1 cellular context compared by ENCODE assay signal in the genomic region with DNA sequence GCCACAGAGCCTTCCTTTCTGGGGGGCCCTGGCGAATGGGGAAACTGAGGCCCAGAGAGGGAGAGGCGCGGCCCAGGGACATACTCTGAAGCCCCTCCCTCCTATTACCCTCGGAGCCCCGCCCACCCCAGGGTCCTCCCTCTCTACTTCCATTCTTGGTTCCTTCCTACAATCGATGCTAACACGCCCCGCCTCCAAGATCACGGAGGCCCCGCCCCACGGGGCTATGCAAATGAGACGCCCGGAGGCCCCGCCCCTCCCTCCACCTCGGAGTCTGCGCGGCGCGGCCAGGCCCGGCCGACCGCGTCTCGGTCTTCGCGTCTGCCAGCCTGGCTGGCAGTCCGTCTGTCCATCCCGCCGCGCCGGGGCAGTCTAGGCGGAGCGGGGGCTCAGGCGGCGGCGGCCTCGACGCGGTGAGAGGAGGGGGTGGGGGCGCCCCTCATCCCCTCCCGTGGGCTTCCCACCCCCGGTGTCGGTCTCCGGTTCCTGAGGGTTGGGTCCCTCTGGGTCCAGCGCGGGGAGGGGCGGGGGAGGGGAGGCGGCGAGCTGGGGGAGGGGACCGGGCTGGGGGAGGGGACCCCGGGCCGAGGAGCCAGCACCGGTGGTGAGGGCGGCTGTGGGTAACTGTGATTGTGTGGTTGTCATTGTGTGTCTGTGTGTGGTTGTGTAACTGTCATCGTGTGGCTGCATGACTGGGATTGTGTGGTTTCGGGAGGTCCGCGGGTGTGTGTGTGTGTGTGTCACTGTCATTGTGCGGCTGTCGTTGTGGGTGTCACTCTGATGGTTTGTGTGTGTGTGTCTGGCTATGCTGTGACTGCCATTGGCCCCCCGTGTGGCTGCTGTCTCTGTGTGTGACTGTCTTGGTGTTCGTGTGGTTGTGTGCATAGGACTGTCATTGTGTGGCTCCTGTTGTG.
A peak's percentile ranks its signal among the peaks of the same experiment; 100 is the strongest.
TF ChIP-seq lines count a peak whose summit lies in the region.

A gene with protein sequence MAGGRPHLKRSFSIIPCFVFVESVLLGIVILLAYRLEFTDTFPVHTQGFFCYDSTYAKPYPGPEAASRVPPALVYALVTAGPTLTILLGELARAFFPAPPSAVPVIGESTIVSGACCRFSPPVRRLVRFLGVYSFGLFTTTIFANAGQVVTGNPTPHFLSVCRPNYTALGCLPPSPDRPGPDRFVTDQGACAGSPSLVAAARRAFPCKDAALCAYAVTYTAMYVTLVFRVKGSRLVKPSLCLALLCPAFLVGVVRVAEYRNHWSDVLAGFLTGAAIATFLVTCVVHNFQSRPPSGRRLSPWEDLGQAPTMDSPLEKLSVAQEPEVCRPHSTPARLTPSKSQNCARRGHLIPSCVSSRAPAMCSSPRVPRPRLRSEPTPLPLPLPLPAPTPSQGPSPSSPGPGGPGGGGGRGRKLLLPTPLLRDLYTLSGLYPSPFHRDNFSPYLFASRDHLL (plus strand): TSS at position 273 of the 914 bp plus-strand sequence. CDS start 2,242 bp downstream, outside the sequence.

TF ChIP-seq in HEK293, 187 proteins besides CTCF, POLR2A, EP300 and RAD21 (continued from another document and continues in another):
- TF ChIP-seq ZNF274 (IDR thresholded peaks at IDR 0.05; ENCODE audit: low read length): no peak
- no peak for TF ChIP-seq ZNF274 (tag by site-specific recombination; IDR thresholded peaks at IDR 0.05; ENCODE audit: borderline replicate concordance)
- no peak for TF ChIP-seq ZNF302 (tag by site-specific recombination; IDR thresholded peaks at IDR 0.05; ENCODE audit: low read depth)
- TF ChIP-seq ZNF341 (tag by site-specific recombination; IDR thresholded peaks at IDR 0.05; ENCODE audit: low read depth): no peak
- no peak for TF ChIP-seq ZFP37 (tag by site-specific recombination; IDR thresholded peaks at IDR 0.05)
- TF ChIP-seq, protein P1, sequence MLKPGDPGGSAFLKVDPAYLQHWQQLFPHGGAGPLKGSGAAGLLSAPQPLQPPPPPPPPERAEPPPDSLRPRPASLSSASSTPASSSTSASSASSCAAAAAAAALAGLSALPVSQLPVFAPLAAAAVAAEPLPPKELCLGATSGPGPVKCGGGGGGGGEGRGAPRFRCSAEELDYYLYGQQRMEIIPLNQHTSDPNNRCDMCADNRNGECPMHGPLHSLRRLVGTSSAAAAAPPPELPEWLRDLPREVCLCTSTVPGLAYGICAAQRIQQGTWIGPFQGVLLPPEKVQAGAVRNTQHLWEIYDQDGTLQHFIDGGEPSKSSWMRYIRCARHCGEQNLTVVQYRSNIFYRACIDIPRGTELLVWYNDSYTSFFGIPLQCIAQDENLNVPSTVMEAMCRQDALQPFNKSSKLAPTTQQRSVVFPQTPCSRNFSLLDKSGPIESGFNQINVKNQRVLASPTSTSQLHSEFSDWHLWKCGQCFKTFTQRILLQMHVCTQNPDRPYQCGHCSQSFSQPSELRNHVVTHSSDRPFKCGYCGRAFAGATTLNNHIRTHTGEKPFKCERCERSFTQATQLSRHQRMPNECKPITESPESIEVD (tag by site-specific recombination; IDR thresholded peaks at IDR 0.05): no peak
- TF ChIP-seq ZNF391 (tag by site-specific recombination; IDR thresholded peaks at IDR 0.05; ENCODE audit: borderline replicate concordance, low read depth): 0 out of 2 replicates have a peak, but pooled peaks have one; percentile 27
- TF ChIP-seq ZNF175 (tag by site-specific recombination; IDR thresholded peaks at IDR 0.05): 0 out of 2 replicates have a peak, but pooled peaks have one; percentile 27
- TF ChIP-seq ZNF221 (tag by site-specific recombination; IDR thresholded peaks at IDR 0.05; ENCODE audit: borderline replicate concordance): no peak
- TF ChIP-seq IKZF3 (tag by site-specific recombination; IDR thresholded peaks at IDR 0.05): no peak
- TF ChIP-seq ZNF155 (tag by site-specific recombination; IDR thresholded peaks at IDR 0.05): no peak
- TF ChIP-seq, protein P2, sequence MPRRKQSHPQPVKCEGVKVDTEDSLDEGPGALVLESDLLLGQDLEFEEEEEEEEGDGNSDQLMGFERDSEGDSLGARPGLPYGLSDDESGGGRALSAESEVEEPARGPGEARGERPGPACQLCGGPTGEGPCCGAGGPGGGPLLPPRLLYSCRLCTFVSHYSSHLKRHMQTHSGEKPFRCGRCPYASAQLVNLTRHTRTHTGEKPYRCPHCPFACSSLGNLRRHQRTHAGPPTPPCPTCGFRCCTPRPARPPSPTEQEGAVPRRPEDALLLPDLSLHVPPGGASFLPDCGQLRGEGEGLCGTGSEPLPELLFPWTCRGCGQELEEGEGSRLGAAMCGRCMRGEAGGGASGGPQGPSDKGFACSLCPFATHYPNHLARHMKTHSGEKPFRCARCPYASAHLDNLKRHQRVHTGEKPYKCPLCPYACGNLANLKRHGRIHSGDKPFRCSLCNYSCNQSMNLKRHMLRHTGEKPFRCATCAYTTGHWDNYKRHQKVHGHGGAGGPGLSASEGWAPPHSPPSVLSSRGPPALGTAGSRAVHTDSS (tag by site-specific recombination; IDR thresholded peaks at IDR 0.05): no peak
- no peak for TF ChIP-seq BCL11A (tag by site-specific recombination; IDR thresholded peaks at IDR 0.05; ENCODE audit: low read depth)
- TF ChIP-seq ZNF132 (tag by site-specific recombination; IDR thresholded peaks at IDR 0.05; ENCODE audit: borderline replicate concordance): no peak
- TF ChIP-seq ZNF777 (tag by site-specific recombination; IDR thresholded peaks at IDR 0.05; ENCODE audit: borderline replicate concordance): no peak
- TF ChIP-seq ZNF311 (tag by site-specific recombination; IDR thresholded peaks at IDR 0.05; ENCODE audit: borderline replicate concordance): no peak
- TF ChIP-seq ZNF266 (tag by site-specific recombination; IDR thresholded peaks at IDR 0.05; ENCODE audit: low read depth): no peak
- TF ChIP-seq ZNF571 (tag by site-specific recombination; IDR thresholded peaks at IDR 0.05): no peak
- TF ChIP-seq ZNF624 (tag by site-specific recombination; IDR thresholded peaks at IDR 0.05): no peak
- no peak for TF ChIP-seq ZNF394 (tag by site-specific recombination; IDR thresholded peaks at IDR 0.05; ENCODE audit: borderline replicate concordance)
- TF ChIP-seq ZNF133 (tag by site-specific recombination; IDR thresholded peaks at IDR 0.05): no peak
- TF ChIP-seq ZNF529 (tag by site-specific recombination; IDR thresholded peaks at IDR 0.05; ENCODE audit: insufficient replicate concordance): no peak
- TF ChIP-seq SCRT1 (tag by site-specific recombination; IDR thresholded peaks at IDR 0.05; ENCODE audit: borderline replicate concordance): no peak
- no peak for TF ChIP-seq ZNF521 (tag by site-specific recombination; IDR thresholded peaks at IDR 0.05)
- no peak for TF ChIP-seq KLF10 (tag by site-specific recombination; IDR thresholded peaks at IDR 0.05)
- TF ChIP-seq ZNF174 (tag by site-specific recombination; IDR thresholded peaks at IDR 0.05): no peak
- peak; percentile 76; the same call in 1 of the 2 replicates for TF ChIP-seq ZFHX2 (tag by site-specific recombination; conservative IDR thresholded peaks at IDR 0.05)
- TF ChIP-seq, protein P3, sequence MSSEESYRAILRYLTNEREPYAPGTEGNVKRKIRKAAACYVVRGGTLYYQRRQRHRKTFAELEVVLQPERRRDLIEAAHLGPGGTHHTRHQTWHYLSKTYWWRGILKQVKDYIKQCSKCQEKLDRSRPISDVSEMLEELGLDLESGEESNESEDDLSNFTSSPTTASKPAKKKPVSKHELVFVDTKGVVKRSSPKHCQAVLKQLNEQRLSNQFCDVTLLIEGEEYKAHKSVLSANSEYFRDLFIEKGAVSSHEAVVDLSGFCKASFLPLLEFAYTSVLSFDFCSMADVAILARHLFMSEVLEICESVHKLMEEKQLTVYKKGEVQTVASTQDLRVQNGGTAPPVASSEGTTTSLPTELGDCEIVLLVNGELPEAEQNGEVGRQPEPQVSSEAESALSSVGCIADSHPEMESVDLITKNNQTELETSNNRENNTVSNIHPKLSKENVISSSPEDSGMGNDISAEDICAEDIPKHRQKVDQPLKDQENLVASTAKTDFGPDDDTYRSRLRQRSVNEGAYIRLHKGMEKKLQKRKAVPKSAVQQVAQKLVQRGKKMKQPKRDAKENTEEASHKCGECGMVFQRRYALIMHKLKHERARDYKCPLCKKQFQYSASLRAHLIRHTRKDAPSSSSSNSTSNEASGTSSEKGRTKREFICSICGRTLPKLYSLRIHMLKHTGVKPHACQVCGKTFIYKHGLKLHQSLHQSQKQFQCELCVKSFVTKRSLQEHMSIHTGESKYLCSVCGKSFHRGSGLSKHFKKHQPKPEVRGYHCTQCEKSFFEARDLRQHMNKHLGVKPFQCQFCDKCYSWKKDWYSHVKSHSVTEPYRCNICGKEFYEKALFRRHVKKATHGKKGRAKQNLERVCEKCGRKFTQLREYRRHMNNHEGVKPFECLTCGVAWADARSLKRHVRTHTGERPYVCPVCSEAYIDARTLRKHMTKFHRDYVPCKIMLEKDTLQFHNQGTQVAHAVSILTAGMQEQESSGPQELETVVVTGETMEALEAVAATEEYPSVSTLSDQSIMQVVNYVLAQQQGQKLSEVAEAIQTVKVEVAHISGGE (tag by site-specific recombination; conservative IDR thresholded peaks at IDR 0.05; ENCODE audit: low read depth): no peak
- peak; percentile 84; the same call in 1 of the 2 replicates for TF ChIP-seq BCL11B (tag by site-specific recombination; IDR thresholded peaks at IDR 0.05; ENCODE audit: low read depth)
- TF ChIP-seq GLI4 (tag by site-specific recombination; IDR thresholded peaks at IDR 0.05): peak; percentile 77
- TF ChIP-seq ZNF548 (tag by site-specific recombination; IDR thresholded peaks at IDR 0.05): peak; percentile 40
- no peak for TF ChIP-seq ZNF544 (tag by site-specific recombination; IDR thresholded peaks at IDR 0.05)
- no peak for TF ChIP-seq ZNF76 (tag by site-specific recombination; IDR thresholded peaks at IDR 0.05; ENCODE audit: borderline replicate concordance, low read depth)
- peak; percentile 46; the same call in 1 of the 2 replicates for TF ChIP-seq ZNF843 (tag by site-specific recombination; IDR thresholded peaks at IDR 0.05)
- no peak for TF ChIP-seq ZNF121 (tag by site-specific recombination; IDR thresholded peaks at IDR 0.05)
- no peak for TF ChIP-seq ZNF660 (tag by site-specific recombination; IDR thresholded peaks at IDR 0.05)
- TF ChIP-seq ZNF510 (tag by site-specific recombination; IDR thresholded peaks at IDR 0.05; ENCODE audit: insufficient replicate concordance): no peak
- no peak for TF ChIP-seq ZNF18 (tag by site-specific recombination; IDR thresholded peaks at IDR 0.05)
- TF ChIP-seq ZNF837 (tag by site-specific recombination; IDR thresholded peaks at IDR 0.05): peak; percentile 58; the same call in 1 of the 2 replicates
- no peak for TF ChIP-seq MZF1 (tag by site-specific recombination; IDR thresholded peaks at IDR 0.05; ENCODE audit: borderline replicate concordance)
- TF ChIP-seq ZNF146 (tag by site-specific recombination; IDR thresholded peaks at IDR 0.05): peak; percentile 57; the same call in 1 of the 2 replicates
- no peak for TF ChIP-seq ZNF48 (tag by site-specific recombination; IDR thresholded peaks at IDR 0.05)
- TF ChIP-seq ZFP69B (tag by site-specific recombination; IDR thresholded peaks at IDR 0.05): 0 out of 2 replicates have a peak, but pooled peaks have one; percentile 37
- no peak for TF ChIP-seq RBAK (tag by site-specific recombination; IDR thresholded peaks at IDR 0.05)
- TF ChIP-seq ZFP41 (tag by site-specific recombination; IDR thresholded peaks at IDR 0.05; ENCODE audit: borderline replicate concordance): no peak
- TF ChIP-seq TCF7L2 (IDR thresholded peaks at IDR 0.05; ENCODE audit: borderline replicate concordance, low read depth, low read length): no peak
- TF ChIP-seq, protein P4, sequence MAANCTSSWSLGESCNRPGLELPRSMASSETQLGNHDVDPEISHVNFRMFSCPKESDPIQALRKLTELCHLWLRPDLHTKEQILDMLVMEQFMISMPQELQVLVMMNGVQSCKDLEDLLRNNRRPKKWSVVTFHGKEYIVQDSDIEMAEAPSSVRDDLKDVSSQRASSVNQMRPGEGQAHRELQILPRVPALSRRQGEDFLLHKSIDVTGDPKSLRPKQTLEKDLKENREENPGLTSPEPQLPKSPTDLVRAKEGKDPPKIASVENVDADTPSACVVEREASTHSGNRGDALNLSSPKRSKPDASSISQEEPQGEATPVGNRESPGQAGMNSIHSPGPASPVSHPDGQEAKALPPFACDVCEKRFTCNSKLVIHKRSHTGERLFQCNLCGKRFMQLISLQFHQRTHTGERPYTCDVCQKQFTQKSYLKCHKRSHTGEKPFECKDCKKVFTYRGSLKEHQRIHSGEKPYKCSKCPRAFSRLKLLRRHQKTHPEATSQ (tag by site-specific recombination; IDR thresholded peaks at IDR 0.05): peak; percentile 81; the same call in 1 of the 2 replicates
- TF ChIP-seq ZNF140 (tag by site-specific recombination; IDR thresholded peaks at IDR 0.05): no peak
- TF ChIP-seq ZBTB10 (tag by site-specific recombination; IDR thresholded peaks at IDR 0.05): peak; percentile 81
- 0 out of 2 replicates have a peak, but pooled peaks have one; percentile 26 for TF ChIP-seq ZBTB17 (tag by site-specific recombination; IDR thresholded peaks at IDR 0.05)
